36 cellular contexts compared by ENCODE assay signal in genomic region chr3:176568189-176568588, GRCh38.
"Had no signal": no experiment of that assay in that cellular context is flagged by ENCODE, and none has a peak within 500 bp of the region (broad histone marks: within the 10 kb centered on the region; RNA-seq: fewer than 3 reads in every experiment).

No MANE protein-coding gene starts in this region.

- H3K36me3 ChIP-seq: ascending aorta, cardiac muscle cell had no signal

- H3K4me1 Mint-ChIP-seq: activated B cell treated with CpG ODN at 0.5 μM for 24 hours; activated CD4-positive, alpha-beta T cell treated with anti-CD3 and anti-CD28 coated beads, Interleukin-2, amount 10 ng/mL, durations not matched to agents 24 days and 14 days; activated naive CD8-positive, alpha-beta T cell treated with anti-CD3 and anti-CD28 coated beads for 36 hours; activated T-helper 17 cell treated with anti-CD3 and anti-CD28 coated beads, Interleukin-2, amount 50 U/mL, for 72 hours; brain; central memory CD8-positive, alpha-beta T cell had no signal

- H3K9me3 ChIP-seq: ascending aorta had no signal

- H3K36me3 Mint-ChIP-seq: activated CD4-positive, alpha-beta memory T cell treated with anti-CD3 and anti-CD28 coated beads for 36 hours; activated naive CD8-positive, alpha-beta T cell treated with anti-CD3 and anti-CD28 coated beads for 36 hours; brain had no signal

- H3K4me3 ChIP-seq: ascending aorta, cardiac muscle cell had no signal

- H3K27me3 Mint-ChIP-seq: activated B cell treated with CpG ODN at 0.5 μM for 24 hours; activated CD4-positive, alpha-beta T cell treated with anti-CD3 and anti-CD28 coated beads, Interleukin-2, amount 10 ng/mL, durations not matched to agents 24 days and 14 days; activated CD8-positive, alpha-beta T cell treated with anti-CD3 and anti-CD28 coated beads for 36 hours; activated naive CD8-positive, alpha-beta T cell treated with anti-CD3 and anti-CD28 coated beads for 36 hours; activated T-helper 17 cell treated with anti-CD3 and anti-CD28 coated beads, Interleukin-2, amount 50 U/mL, for 72 hours; central memory CD8-positive, alpha-beta T cell had no signal

- H3K4me1 ChIP-seq: ascending aorta had no signal

- H3K27ac ChIP-seq: ascending aorta, cardiac muscle cell, VCaP had no signal

- ATAC-seq: activated CD8-positive, alpha-beta T cell treated with anti-CD3 and anti-CD28 coated beads for 36 hours; activated naive CD4-positive, alpha-beta T cell treated with anti-CD3 and anti-CD28 coated beads, Interleukin-2, amount 50 U/mL, for 72 hours; activated T-cell treated with anti-CD3 and anti-CD28 coated beads, Interleukin-2, amount 50 U/mL, for 4 hours; activated T-cell treated with anti-CD3 and anti-CD28 coated beads, Interleukin-2, amount 50 U/mL, for 72 hours; activated T-helper 17 cell treated with anti-CD3 and anti-CD28 coated beads, Interleukin-2, amount 50 U/mL, for 72 hours had no signal

- H3K4me3 Mint-ChIP-seq: activated B cell treated with CpG ODN at 0.5 μM for 24 hours; activated CD4-positive, alpha-beta memory T cell treated with anti-CD3 and anti-CD28 coated beads for 36 hours; activated CD4-positive, alpha-beta T cell treated with anti-CD3 and anti-CD28 coated beads, Interleukin-2, amount 10 ng/mL, durations not matched to agents 24 days and 14 days; activated CD8-positive, alpha-beta T cell treated with anti-CD3 and anti-CD28 coated beads for 36 hours; activated naive CD4-positive, alpha-beta T cell treated with anti-CD3 and anti-CD28 coated beads for 36 hours; activated naive CD8-positive, alpha-beta T cell treated with anti-CD3 and anti-CD28 coated beads for 36 hours; activated T-cell treated with anti-CD3 and anti-CD28 coated beads, Interleukin-2, amount 50 U/mL, for 4 hours; activated T-cell treated with anti-CD3 and anti-CD28 coated beads, Interleukin-2, amount 50 U/mL, for 72 hours; activated T-helper 1 cell treated with anti-CD3 and anti-CD28 coated beads, Interleukin-12 subunit alpha, Interleukin-12 subunit beta, Interleukin-2, Interleukin-4 antibody, amounts not matched to agents 30 ng/mL and 10 ng/mL and 1 ng/mL, durations not matched to agents 14 hours and 24 hours and 36 hours; activated T-helper 17 cell treated with anti-CD3 and anti-CD28 coated beads, Interleukin-2, amount 50 U/mL, for 72 hours; brain; central memory CD8-positive, alpha-beta T cell; T-helper 1 cell treated with Interleukin-12 subunit alpha and Interleukin-12 subunit beta and Interleukin-4 antibody, amounts not matched to agents 30 μg/mL and 1 μg/mL, for 36 hours; T-helper 2 cell treated with Interferon-gamma antibody and Interleukin-4, amounts not matched to agents 5 μg/mL and 100 μg/mL, for 36 hours had no signal

- DNase-seq: activated B cell treated with CpG ODN at 0.5 μM for 24 hours; activated CD4-positive, alpha-beta memory T cell treated with anti-CD3 and anti-CD28 coated beads for 36 hours; activated CD4-positive, alpha-beta T cell treated with anti-CD3 and anti-CD28 coated beads for 4 hours; activated CD4-positive, alpha-beta T cell treated with anti-CD3 and anti-CD28 coated beads, Interleukin-2, amount 10 ng/mL, durations not matched to agents 24 days and 14 days; activated CD4-positive, alpha-beta T cell treated with anti-CD3 and anti-CD28 coated beads, Interleukin-2, amount 50 U/mL, for 1 hour; activated CD4-positive, alpha-beta T cell treated with anti-CD3 and anti-CD28 coated beads, Interleukin-2, amount 50 U/mL, for 4 hours; activated CD4-positive, CD25-positive, alpha-beta regulatory T cell treated with anti-CD3 and anti-CD28 coated beads, Interleukin-2, amount 50 U/mL, for 72 hours; activated CD8-positive, alpha-beta memory T cell treated with anti-CD3 and anti-CD28 coated beads, Interleukin-2, amount 50 U/mL, for 4 hours; activated CD8-positive, alpha-beta T cell treated with anti-CD3 and anti-CD28 coated beads for 36 hours; activated effector memory CD4-positive, alpha-beta T cell treated with anti-CD3 and anti-CD28 coated beads, Interleukin-2, amount 50 U/mL, for 16 hours; activated gamma-delta T cell treated with Interleukin-2 at 50 U/mL for 16 hours; activated naive CD4-positive, alpha-beta T cell; activated naive CD4-positive, alpha-beta T cell treated with anti-CD3 and anti-CD28 coated beads for 36 hours; activated naive CD4-positive, alpha-beta T cell treated with anti-CD3 and anti-CD28 coated beads, Interleukin-2, amount 50 U/mL, for 16 hours; activated naive CD8-positive, alpha-beta T cell treated with anti-CD3 and anti-CD28 coated beads for 36 hours; activated T-cell treated with anti-CD3 and anti-CD28 coated beads for 4 hours; activated T-cell treated with anti-CD3 and anti-CD28 coated beads, Interleukin-2, amount 50 U/mL, for 1 hour; activated T-cell treated with anti-CD3 and anti-CD28 coated beads, Interleukin-2, amount 50 U/mL, for 4 hours; activated T-cell treated with anti-CD3 and anti-CD28 coated beads, Interleukin-2, amount 50 U/mL, for 72 hours; amygdala; anterior cingulate cortex; caudate nucleus; SW 1271; T-helper 1 cell; T-helper 2 cell; T-helper 9 cell had no signal

- H3K27ac Mint-ChIP-seq: activated B cell treated with CpG ODN at 0.5 μM for 24 hours; activated CD4-positive, alpha-beta memory T cell treated with anti-CD3 and anti-CD28 coated beads for 36 hours; activated CD4-positive, alpha-beta T cell treated with anti-CD3 and anti-CD28 coated beads, Interleukin-2, amount 10 ng/mL, durations not matched to agents 24 days and 14 days; activated CD8-positive, alpha-beta T cell treated with anti-CD3 and anti-CD28 coated beads for 36 hours; activated naive CD4-positive, alpha-beta T cell treated with anti-CD3 and anti-CD28 coated beads for 36 hours; activated naive CD4-positive, alpha-beta T cell treated with anti-CD3 and anti-CD28 coated beads, Interleukin-2, amount 50 U/mL, for 72 hours; activated naive CD8-positive, alpha-beta T cell treated with anti-CD3 and anti-CD28 coated beads for 36 hours; activated T-cell treated with anti-CD3 and anti-CD28 coated beads, Interleukin-2, amount 50 U/mL, for 72 hours; activated T-helper 1 cell treated with anti-CD3 and anti-CD28 coated beads, Interleukin-12 subunit alpha, Interleukin-12 subunit beta, Interleukin-2, Interleukin-4 antibody, amounts not matched to agents 30 ng/mL and 10 ng/mL and 1 ng/mL, durations not matched to agents 14 hours and 24 hours and 36 hours; activated T-helper 17 cell treated with anti-CD3 and anti-CD28 coated beads, Interleukin-2, amount 50 U/mL, for 72 hours; T-helper 1 cell treated with Interleukin-12 subunit alpha and Interleukin-12 subunit beta and Interleukin-4 antibody, amounts not matched to agents 30 μg/mL and 1 μg/mL, for 36 hours; T-helper 2 cell treated with Interferon-gamma antibody and Interleukin-4, amounts not matched to agents 5 μg/mL and 100 μg/mL, for 36 hours had no signal

- H3K9me3 Mint-ChIP-seq: activated CD4-positive, alpha-beta T cell treated with anti-CD3 and anti-CD28 coated beads, Interleukin-2, amount 10 ng/mL, durations not matched to agents 24 days and 14 days; activated T-helper 1 cell treated with anti-CD3 and anti-CD28 coated beads, Interleukin-12 subunit alpha, Interleukin-12 subunit beta, Interleukin-2, Interleukin-4 antibody, amounts not matched to agents 30 ng/mL and 10 ng/mL and 1 ng/mL, durations not matched to agents 14 hours and 24 hours and 36 hours had no signal

- H3K27me3 ChIP-seq: ascending aorta, cardiac muscle cell had no signal
